1 cellular context compared by ENCODE assay signal in genomic region chr15:41923424-41923999, GRCh38.
TF ChIP-seq lines count a peak whose summit lies in the region.

No MANE protein-coding gene starts in this region.

TF ChIP-seq in IMR-90, 13 proteins besides CTCF, POLR2A, EP300 and RAD21:
- TF ChIP-seq USF2 (IDR thresholded peaks at IDR 0.05; ENCODE audit: low read depth, low read length) (no peak), RCOR1 (IDR thresholded peaks at IDR 0.05; ENCODE audit: insufficient replicate concordance, low read length) (no peak), CEBPB (IDR thresholded peaks at IDR 0.05; ENCODE audit: low read depth, low read length) (peak; percentile 9; the same call in 1 of the 2 replicates)
